In genomic region chr16:4301968-4302367, GRCh38 we compare ENCODE assay signal across 21 cellular contexts. TPM values are rescaled to one million over a fixed set of nuclear protein-coding genes. Genes with fewer than 3 reads are reported as not detected.
DNase-seq lines count a peak whose midpoint lies in the region; ATAC-seq and TF ChIP-seq lines count a peak whose summit lies in the region.
"Had no signal": no experiment of that assay in that cellular context is flagged by ENCODE, and none has a peak within 500 bp of the region (broad histone marks: within the 10 kb centered on the region; RNA-seq: fewer than 3 reads in every experiment).

No MANE protein-coding gene starts in this region.

- TF ChIP-seq CTCF in heart left ventricle (IDR thresholded peaks at IDR 0.05) (no peak), HEK293 (tag by site-specific recombination; IDR thresholded peaks at IDR 0.05) (no peak), RWPE2 (IDR thresholded peaks at IDR 0.05; ENCODE audit: poor library complexity, severe bottlenecking) (no peak), prostate gland (IDR thresholded peaks at IDR 0.05) (no peak)

- H3K79me1 ChIP-seq in trophoblast cell (ENCODE audit: low read length) = peaks cover 23% of the 10 kb centered on the region

- ATAC-seq in Right ventricle myocardium inferior (no peak), heart left ventricle (no peak), RWPE2 (ENCODE audit: low read depth) (no peak)

- H3K36me3 ChIP-seq in heart left ventricle = peaks cover 0 to 6% (median 0%) of the 10 kb centered on the region in 9 donors
- no peaks in the 10 kb centered on the region for H3K36me3 ChIP-seq in HEK293 (ENCODE audit: control insufficient read depth in 2 of 2, insufficient read depth in 1 of 2, low read length in 2 of 2)
- peaks cover 21% of the 10 kb centered on the region for H3K36me3 ChIP-seq in RWPE2 (ENCODE audit: low read depth)
- H3K36me3 ChIP-seq in trophoblast cell (ENCODE audit: control insufficient read depth in 1 of 2, insufficient read depth in 2 of 2, low read length in 2 of 2) = peaks cover 0 to 12% of the 10 kb centered on the region in 2 experiments
- no peaks in the 10 kb centered on the region for H3K36me3 ChIP-seq in prostate gland

- no peak overlapping the region for H2AK5ac ChIP-seq in trophoblast cell (ENCODE audit: low read length)

- POLR2A ChIA-PET in HEK293 (lab: Yijun Ruan, JAX) = interaction anchor here (0.6 to 0.7 kb wide), 3 partner anchors 16 to 1296 kb away, joined by 3 to 4 read pairs (median 3); no protein-coding TSS in a partner anchor

- no peaks in the 10 kb centered on the region for H3K9me3 ChIP-seq in heart left ventricle
- no peaks in the 10 kb centered on the region for H3K9me3 ChIP-seq in HEK293 (ENCODE audit: control insufficient read depth, insufficient read depth, low read depth, low read length)
- H3K9me3 ChIP-seq in RWPE2 (ENCODE audit: severe bottlenecking) = no peaks in the 10 kb centered on the region
- no peaks in the 10 kb centered on the region for H3K9me3 ChIP-seq in trophoblast cell (ENCODE audit: insufficient read depth, low read depth, low read length)
- no peaks in the 10 kb centered on the region for H3K9me3 ChIP-seq in prostate gland
- H3K9me3 ChIP-seq: BE2C, BLaER1 had no signal

- no peak overlapping the region for H3K9ac ChIP-seq in trophoblast cell (ENCODE audit: low read length)
- H3K9ac ChIP-seq: BLaER1 had no signal

- H3K23ac ChIP-seq in trophoblast cell (ENCODE audit: low read length) = no peak overlapping the region

- no peak overlapping the region for H2BK12ac ChIP-seq in trophoblast cell (ENCODE audit: low read length)

- no peak overlapping the region for H2AFZ ChIP-seq in trophoblast cell (ENCODE audit: insufficient read depth, low read length, poor library complexity)

- no peak overlapping the region for H3K14ac ChIP-seq in trophoblast cell (ENCODE audit: low read length)

- H2BK120ac ChIP-seq in trophoblast cell (ENCODE audit: insufficient read depth, low read length, poor library complexity) = no peak overlapping the region

- TF ChIP-seq POLR2A in heart left ventricle (IDR thresholded peaks at IDR 0.05) (no peak), prostate gland (IDR thresholded peaks at IDR 0.05) (no peak)

- no peak overlapping the region for H4K91ac ChIP-seq in trophoblast cell (ENCODE audit: low read depth, low read length)

- H3K27me3 ChIP-seq in heart left ventricle = no peaks in the 10 kb centered on the region
- H3K27me3 ChIP-seq in RWPE2 (ENCODE audit: insufficient read depth, poor library complexity, severe bottlenecking) = no peaks in the 10 kb centered on the region
- no peaks in the 10 kb centered on the region for H3K27me3 ChIP-seq in trophoblast cell (ENCODE audit: insufficient read depth, low read length)
- H3K27me3 ChIP-seq in prostate gland (replicated peaks; ENCODE audit: insufficient read depth) = no peaks in the 10 kb centered on the region
- H3K27me3 ChIP-seq: BE2C, BLaER1 had no signal

- CTCF ChIA-PET in HEK293 (lab: Yijun Ruan, JAX) = interaction anchor here (5.7 kb wide), 1 partner anchor 13 kb away, joined by 35 read pairs; no protein-coding TSS in a partner anchor

- H3K4me3 ChIP-seq in heart left ventricle (no peak overlapping the region), HEK293 (ENCODE audit: low read depth, low read length) (no peak overlapping the region), RWPE2 (ENCODE audit: severe bottlenecking) (no peak overlapping the region), trophoblast cell (ENCODE audit: low read depth, low read length) (no peak overlapping the region), prostate gland (no peak overlapping the region)
- H3K4me3 ChIP-seq: BLaER1 had no signal

- no peak overlapping the region for H3K18ac ChIP-seq in trophoblast cell (ENCODE audit: low read length)

- DNase-seq in Right ventricle myocardium inferior (ENCODE audit: missing footprints) (peak; percentile 20), heart left ventricle (no peak), RWPE2 (ENCODE audit: low spot score) (no peak), trophoblast cell (peak; percentile 54 to 77), prostate gland (ENCODE audit: low spot score) (no peak), T-helper 2 cell (no peak)
- no peak for DNase-seq in stimulated activated naive CD4-positive, alpha-beta T cell (lab: John Stamatoyannopoulos, UW)
- DNase-seq: 8988T; ACHN; BE2C; C1 segment of cervical spinal cord; Calu3; CD4-positive, alpha-beta memory T cell; CD4-positive, CD25-positive, alpha-beta regulatory T cell; CD8-positive, alpha-beta memory T cell; COR-L47; DMS79 treated with DMSO at 0.1 percent for 48 hours; GF-D8 had no signal

- H3K4me1 ChIP-seq in heart left ventricle (peaks cover 3 to 30% (median 21%) of the 10 kb centered on the region in 12 donors), HEK293 (ENCODE audit: control insufficient read depth, insufficient read depth, low read length) (no peaks in the 10 kb centered on the region), RWPE2 (ENCODE audit: insufficient read depth, poor library complexity, severe bottlenecking) (peaks cover 29% of the 10 kb centered on the region), trophoblast cell (ENCODE audit: control insufficient read depth in 1 of 2, insufficient read depth in 2 of 2, low read length in 2 of 2) (peaks cover 36 to 41% of the 10 kb centered on the region in 2 experiments), prostate gland (replicated peaks) (no peaks in the 10 kb centered on the region)

- no peak overlapping the region for H3K27ac ChIP-seq in heart left ventricle
- H3K27ac ChIP-seq in HEK293 (ENCODE audit: extremely low read depth, low read depth, low read length) = no peak overlapping the region
- peak overlapping the region; percentile 97 for H3K27ac ChIP-seq in RWPE2 (ENCODE audit: poor library complexity, severe bottlenecking)
- no peak overlapping the region for H3K27ac ChIP-seq in trophoblast cell (ENCODE audit: low read depth, low read length)
- H3K27ac ChIP-seq in prostate gland = no peak overlapping the region
- H3K27ac ChIP-seq: BLaER1 had no signal

- no peak overlapping the region for H3K4me2 ChIP-seq in trophoblast cell (ENCODE audit: low read length)
- H3K4me2 ChIP-seq: BLaER1 had no signal

- intact Hi-C loops in Right ventricle myocardium inferior (cut with DNase I) = no loop called here
- intact Hi-C loops in heart left ventricle (cut with DNase I) = no loop called here
- intact Hi-C loops in prostate gland (cut with DNase I) = no loop called here

- H3K79me2 ChIP-seq in trophoblast cell (ENCODE audit: control insufficient read depth, insufficient read depth, low read length, poor library complexity) = peaks cover 4% of the 10 kb centered on the region

- H4K8ac ChIP-seq in trophoblast cell (ENCODE audit: low read depth, low read length) = no peak overlapping the region

- whole genome bisulfite sequencing in heart left ventricle, 4 donors = 95 to 98% (median 96%) methylated on average over 6 of the region's 6 CpGs
- no CpG with 5 or more reads among the region's 6 CpGs for WGBS in trophoblast cell (ENCODE audit: extremely low coverage, insufficient coverage, insufficient read length)
- 96% methylated on average over 6 of the region's 6 CpGs for WGBS in prostate gland

- H2BK5ac ChIP-seq in trophoblast cell (ENCODE audit: low read depth, low read length, poor library complexity) = no peak overlapping the region

- no peak overlapping the region for H3K4ac ChIP-seq in trophoblast cell (ENCODE audit: low read depth, low read length)

- H4K12ac ChIP-seq in trophoblast cell (ENCODE audit: low read depth, low read length) = no peak overlapping the region

TF ChIP-seq in HEK293, 187 proteins besides CTCF, POLR2A, EP300 and RAD21 (continues in another document):
- no peak for TF ChIP-seq ZNF626 (tag by site-specific recombination; IDR thresholded peaks at IDR 0.05)
- TF ChIP-seq ZNF791 (tag by site-specific recombination; IDR thresholded peaks at IDR 0.05) = no peak
- TF ChIP-seq KLF7 (tag by site-specific recombination; IDR thresholded peaks at IDR 0.05; ENCODE audit: borderline replicate concordance) = no peak
- no peak for TF ChIP-seq ZNF785 (tag by site-specific recombination; IDR thresholded peaks at IDR 0.05)
- TF ChIP-seq ZNF184 (tag by site-specific recombination; IDR thresholded peaks at IDR 0.05) = no peak
- TF ChIP-seq ZNF776 (tag by site-specific recombination; IDR thresholded peaks at IDR 0.05; ENCODE audit: borderline replicate concordance) = no peak
- TF ChIP-seq ZNF10 (tag by site-specific recombination; IDR thresholded peaks at IDR 0.05) = peak; percentile 81
- no peak for TF ChIP-seq ZFP3 (tag by site-specific recombination; IDR thresholded peaks at IDR 0.05; ENCODE audit: low read depth)
- no peak for TF ChIP-seq ZNF157 (tag by site-specific recombination; IDR thresholded peaks at IDR 0.05)
- no peak for TF ChIP-seq ZNF366 (tag by site-specific recombination; conservative IDR thresholded peaks at IDR 0.05)
- TF ChIP-seq ZNF146 (tag by site-specific recombination; IDR thresholded peaks at IDR 0.05) = peak; percentile 58
- no peak for TF ChIP-seq ZNF677 (tag by site-specific recombination; IDR thresholded peaks at IDR 0.05)

RNA-seq across cellular contexts. Expression of gene GLIS2, which starts 13.9 kb away (rescaled TPM):
- 16.0 TPM for total RNA-seq in Right ventricle myocardium inferior
- total RNA-seq in heart left ventricle = 10 to 100 TPM in 7 of 9 donors, 1 to 10 TPM in 2; 7.6 to 23.4 (median 12.7) TPM
- 10 to 100 TPM in 1 of 2 donors, 1 to 10 TPM in 1; 7.7 to 14.2 TPM for polyA plus RNA-seq in heart left ventricle
- polyA plus RNA-seq in trophoblast cell (2013) = 22.5 and 23.2 TPM in 2 replicates
- total RNA-seq in prostate gland = 10 to 100 TPM in 1 of 2 donors, 1 to 10 TPM in 1; 3.8 to 10.5 TPM
- total RNA-seq: CD4-positive, CD25-positive, alpha-beta regulatory T cell had no signal
- polyA plus RNA-seq: CD14-positive monocyte; CD4-positive, alpha-beta memory T cell; CD8-positive, alpha-beta memory T cell had no signal

RNA-seq across cellular contexts. Expression of gene TFAP4, which starts 29.1 kb away (rescaled TPM):
- total RNA-seq in Right ventricle myocardium inferior (4.4 TPM), heart left ventricle (1 to 10 TPM; 1.7 to 5.5 (median 3.3) TPM), prostate gland (10 to 100 TPM in 1 of 2 donors, 1 to 10 TPM in 1; 9.0 to 12.8 TPM)
- polyA plus RNA-seq in heart left ventricle = 1 to 10 TPM; 2.5 to 3.1 TPM
- 4.5 and 4.6 TPM in 2 replicates for polyA plus RNA-seq in trophoblast cell (2013)

RNA-seq across cellular contexts. Expression of gene PAM16, which starts 49.2 kb away (rescaled TPM):
- total RNA-seq in Right ventricle myocardium inferior (73.4 TPM), heart left ventricle (10 to 100 TPM; 32.7 to 96.9 (median 60.9) TPM), prostate gland (100 to 1,000 TPM in 1 of 2 donors, 10 to 100 TPM in 1; 28.6 to 100 TPM)
- 100 to 1,000 TPM; 109 to 210 TPM for polyA plus RNA-seq in heart left ventricle
- polyA plus RNA-seq in trophoblast cell (2013) = 40.6 and 45.5 TPM in 2 replicates

Comparison
In these comparisons a context has a peak if more than half of its experiments do, and no peak if none do; other contexts are left out.
1. DNase-seq: peak in Right ventricle myocardium inferior (single experiment) and trophoblast cell (2 of 2); none in heart left ventricle (0 of 5), RWPE2 (single experiment), prostate gland (single experiment), stimulated activated naive CD4-positive, alpha-beta T cell (0 of 6) and T-helper 2 cell (0 of 5).